14 cellular contexts compared by ENCODE assay signal in genomic region chr3:152175576-152175883, GRCh38.
DNase-seq lines count a peak whose midpoint lies in the region; ATAC-seq and TF ChIP-seq lines count a peak whose summit lies in the region.
"Had no signal": no experiment of that assay in that cellular context is flagged by ENCODE, and none has a peak within 500 bp of the region (broad histone marks: within the 10 kb centered on the region; RNA-seq: fewer than 3 reads in every experiment).

No MANE protein-coding gene starts in this region.

- CTCF ChIA-PET in Caco-2 (lab: Charles Lee): no interaction called here

- H3K4me3 ChIP-seq in SK-N-MC (no peak overlapping the region), fibroblast of mammary gland (ENCODE audit: control insufficient read depth, low read depth, low read length) (no peak overlapping the region), uterus (no peak overlapping the region), Caco-2 (ENCODE audit: low read depth, low read length) (no peak overlapping the region)
- H3K4me3 ChIP-seq: tibial nerve had no signal

- no peaks in the 10 kb centered on the region for H3K27me3 ChIP-seq in uterus
- H3K27me3 ChIP-seq in Caco-2 (replicated peaks; ENCODE audit: control insufficient read depth, insufficient read depth, low read length): no peaks in the 10 kb centered on the region
- H3K27me3 ChIP-seq: tibial nerve had no signal

- H3K36me3 ChIP-seq in SK-N-MC (ENCODE audit: insufficient read depth, low read length) (no peaks in the 10 kb centered on the region), uterus (no peaks in the 10 kb centered on the region), Caco-2 (ENCODE audit: control insufficient read depth, insufficient read depth, low read length) (no peaks in the 10 kb centered on the region)
- H3K36me3 ChIP-seq: tibial nerve had no signal

- H3K4me1 ChIP-seq in uterus (no peaks in the 10 kb centered on the region), Caco-2 (no peaks in the 10 kb centered on the region)
- H3K4me1 ChIP-seq: tibial nerve had no signal

- H3K9me3 ChIP-seq in SK-N-MC (ENCODE audit: low read depth, low read length): no peaks in the 10 kb centered on the region
- no peaks in the 10 kb centered on the region for H3K9me3 ChIP-seq in uterus
- H3K9me3 ChIP-seq in Caco-2: no peaks in the 10 kb centered on the region

- no peaks in the 10 kb centered on the region for H3K27me3 Mint-ChIP-seq in Caco-2 (ENCODE audit: insufficient read depth, unreplicated experiment)
- H3K27me3 Mint-ChIP-seq: activated B cell treated with CpG ODN at 0.5 μM for 24 hours had no signal

- no peak for TF ChIP-seq POLR2A in uterus (IDR thresholded peaks at IDR 0.05)

- TF ChIP-seq CTCF in fibroblast of mammary gland (conservative IDR thresholded peaks at IDR 0.05; ENCODE audit: control insufficient read depth, insufficient read depth, low read depth, low read length): no peak
- no peak for TF ChIP-seq CTCF in uterus (IDR thresholded peaks at IDR 0.05)
- no peak for TF ChIP-seq CTCF in Caco-2 (IDR thresholded peaks at IDR 0.05; ENCODE audit: insufficient read depth in 1 of 2, low read depth in 1 of 2, low read length in 1 of 2, severe bottlenecking in 1 of 2, unreplicated experiment in 1 of 2)

- H3K36me3 Mint-ChIP-seq in Caco-2 (ENCODE audit: insufficient read depth, unreplicated experiment): no peaks in the 10 kb centered on the region
- H3K36me3 Mint-ChIP-seq: immature natural killer cell had no signal

- DNase-seq in DMS53 (lab: John Stamatoyannopoulos, UW) (peak; percentile 17), DMS53 treated with DMSO at 0.1 percent for 48 hours (lab: John Stamatoyannopoulos, UW; ENCODE audit: unreplicated experiment) (no peak), SK-N-MC (ENCODE audit: low read depth, low spot score) (no peak), fibroblast of mammary gland (ENCODE audit: low read depth) (peak; percentile 95), smooth muscle cell of the brain vasculature (ENCODE audit: low read depth, low spot score) (peak; percentile 46), uterus (no peak), Caco-2 (no peak)
- DNase-seq: activated B cell treated with CpG ODN at 0.5 μM for 24 hours; activated T-cell treated with anti-CD3 and anti-CD28 coated beads, Interleukin-2, amount 50 U/mL, for 1 hour; anterior cingulate cortex; immature natural killer cell had no signal

- H3K4me1 Mint-ChIP-seq in Caco-2 (ENCODE audit: low read depth, unreplicated experiment): no peaks in the 10 kb centered on the region

- no peak overlapping the region for H3K27ac Mint-ChIP-seq in Caco-2 (ENCODE audit: unreplicated experiment)
- H3K27ac Mint-ChIP-seq: activated B cell treated with CpG ODN at 0.5 μM for 24 hours, immature natural killer cell had no signal

- no peak overlapping the region for H3K9ac ChIP-seq in SK-N-MC (ENCODE audit: insufficient read length)

- intact Hi-C loops in uterus (cut with DNase I; ENCODE audit: low total_unique reads): no loop called here
- intact Hi-C loops in Caco-2 (cut with micrococcal nuclease; ENCODE audit: unreplicated experiment): no loop called here

- H3K27ac ChIP-seq in SK-N-MC: 0 out of 2 replicates have a peak overlapping the region, but pooled peaks have one; percentile 8
- H3K27ac ChIP-seq in uterus: no peak overlapping the region
- H3K27ac ChIP-seq: 22Rv1, tibial nerve had no signal

- no peak overlapping the region for H3K4me3 Mint-ChIP-seq in Caco-2 (ENCODE audit: unreplicated experiment)
- H3K4me3 Mint-ChIP-seq: activated B cell treated with CpG ODN at 0.5 μM for 24 hours, immature natural killer cell had no signal

- no peaks in the 10 kb centered on the region for H3K9me3 Mint-ChIP-seq in Caco-2 (ENCODE audit: unreplicated experiment)

- POLR2A ChIA-PET in Caco-2 (lab: Charles Lee): no interaction called here

- no peak for ATAC-seq in GM18858 (IDR thresholded peaks at IDR 0.05; ENCODE audit: unreplicated experiment)

- no TSS peak for BruUV-seq in Caco-2 (replicated peaks; lab: Mats Ljungman, UMichigan)

Comparison
In these comparisons a context has a peak if more than half of its experiments do, and no peak if none do; other contexts are left out.
1. DNase-seq: peak in DMS53 (single experiment), fibroblast of mammary gland (single experiment) and smooth muscle cell of the brain vasculature (single experiment); none in DMS53 treated with DMSO at 0.1 percent for 48 hours (single experiment), SK-N-MC (single experiment), uterus (0 of 2) and Caco-2 (0 of 2).